In genomic region chr2:64454316-64455030, GRCh38 we compare ENCODE assay signal across 1 cellular context.
TF ChIP-seq lines count a peak whose summit lies in the region.

No MANE protein-coding gene starts in this region.

TF ChIP-seq in HepG2, 621 proteins besides CTCF, POLR2A, EP300 and RAD21 (continued from another document and continues in another):
- TF ChIP-seq ZFP36L2 (CRISPR knock-in tag; IDR thresholded peaks at IDR 0.05) (no peak), ZNF180 (CRISPR knock-in tag; IDR thresholded peaks at IDR 0.05; ENCODE audit: borderline replicate concordance, low read depth) (no peak), E2F5 (CRISPR knock-in tag; conservative IDR thresholded peaks at IDR 0.05) (no peak), TRIM24 (CRISPR knock-in tag; IDR thresholded peaks at IDR 0.05) (no peak), DR1 (CRISPR knock-in tag; IDR thresholded peaks at IDR 0.05) (no peak), HOXA7 (CRISPR knock-in tag; IDR thresholded peaks at IDR 0.05) (no peak), KAT2B (IDR thresholded peaks at IDR 0.05; ENCODE audit: borderline replicate concordance, low read depth, low read length) (no peak), ISL2 (CRISPR knock-in tag; IDR thresholded peaks at IDR 0.05) (peak; percentile 12; the same call in 1 of the 2 replicates), TGIF2 (CRISPR knock-in tag; IDR thresholded peaks at IDR 0.05) (no peak; the same call in 1 of the 2 replicates), TAF15 (IDR thresholded peaks at IDR 0.05; ENCODE audit: low read depth, low read length, poor library complexity, severe bottlenecking) (no peak), RBAK (CRISPR knock-in tag; IDR thresholded peaks at IDR 0.05) (no peak), ZFP37 (CRISPR knock-in tag; IDR thresholded peaks at IDR 0.05; ENCODE audit: borderline replicate concordance) (no peak), RXRA (CRISPR knock-in tag; IDR thresholded peaks at IDR 0.05) (no peak; the same call in 1 of the 2 replicates), ZBTB49 (CRISPR knock-in tag; IDR thresholded peaks at IDR 0.05; ENCODE audit: borderline replicate concordance) (no peak), ZNF740 (CRISPR knock-in tag; IDR thresholded peaks at IDR 0.05) (no peak), BRD4 (CRISPR knock-in tag; IDR thresholded peaks at IDR 0.05) (0 out of 2 replicates have a peak, but pooled peaks have one; percentile 17), ZNF782 (CRISPR knock-in tag; IDR thresholded peaks at IDR 0.05; ENCODE audit: borderline replicate concordance) (0 out of 2 replicates have a peak, but pooled peaks have one; percentile 29), SP5 (CRISPR knock-in tag; IDR thresholded peaks at IDR 0.05; ENCODE audit: borderline replicate concordance, low read depth) (no peak), NR2F1 (CRISPR knock-in tag; IDR thresholded peaks at IDR 0.05) (no peak), ASH2L (IDR thresholded peaks at IDR 0.05; ENCODE audit: insufficient read length, low read depth, low read length) (peak; percentile 70), MAF1 (CRISPR knock-in tag; IDR thresholded peaks at IDR 0.05; ENCODE audit: borderline replicate concordance) (no peak), SAP130 (CRISPR knock-in tag; IDR thresholded peaks at IDR 0.05; ENCODE audit: low read depth) (peak; percentile 48), RNF2 (conservative IDR thresholded peaks at IDR 0.05; ENCODE audit: low read depth) (no peak), CREB1 (IDR thresholded peaks at IDR 0.05) (no peak), CREB1 (CRISPR knock-in tag; IDR thresholded peaks at IDR 0.05) (no peak), PBX3 (CRISPR knock-in tag; IDR thresholded peaks at IDR 0.05; ENCODE audit: borderline replicate concordance) (no peak), ZMYM2 (CRISPR knock-in tag; IDR thresholded peaks at IDR 0.05) (no peak), CEBPG (CRISPR knock-in tag; IDR thresholded peaks at IDR 0.05) (no peak), FOXM1 (CRISPR knock-in tag; IDR thresholded peaks at IDR 0.05) (no peak), MTF1 (CRISPR knock-in tag; IDR thresholded peaks at IDR 0.05) (no peak)
- TF ChIP-seq, protein P1, sequence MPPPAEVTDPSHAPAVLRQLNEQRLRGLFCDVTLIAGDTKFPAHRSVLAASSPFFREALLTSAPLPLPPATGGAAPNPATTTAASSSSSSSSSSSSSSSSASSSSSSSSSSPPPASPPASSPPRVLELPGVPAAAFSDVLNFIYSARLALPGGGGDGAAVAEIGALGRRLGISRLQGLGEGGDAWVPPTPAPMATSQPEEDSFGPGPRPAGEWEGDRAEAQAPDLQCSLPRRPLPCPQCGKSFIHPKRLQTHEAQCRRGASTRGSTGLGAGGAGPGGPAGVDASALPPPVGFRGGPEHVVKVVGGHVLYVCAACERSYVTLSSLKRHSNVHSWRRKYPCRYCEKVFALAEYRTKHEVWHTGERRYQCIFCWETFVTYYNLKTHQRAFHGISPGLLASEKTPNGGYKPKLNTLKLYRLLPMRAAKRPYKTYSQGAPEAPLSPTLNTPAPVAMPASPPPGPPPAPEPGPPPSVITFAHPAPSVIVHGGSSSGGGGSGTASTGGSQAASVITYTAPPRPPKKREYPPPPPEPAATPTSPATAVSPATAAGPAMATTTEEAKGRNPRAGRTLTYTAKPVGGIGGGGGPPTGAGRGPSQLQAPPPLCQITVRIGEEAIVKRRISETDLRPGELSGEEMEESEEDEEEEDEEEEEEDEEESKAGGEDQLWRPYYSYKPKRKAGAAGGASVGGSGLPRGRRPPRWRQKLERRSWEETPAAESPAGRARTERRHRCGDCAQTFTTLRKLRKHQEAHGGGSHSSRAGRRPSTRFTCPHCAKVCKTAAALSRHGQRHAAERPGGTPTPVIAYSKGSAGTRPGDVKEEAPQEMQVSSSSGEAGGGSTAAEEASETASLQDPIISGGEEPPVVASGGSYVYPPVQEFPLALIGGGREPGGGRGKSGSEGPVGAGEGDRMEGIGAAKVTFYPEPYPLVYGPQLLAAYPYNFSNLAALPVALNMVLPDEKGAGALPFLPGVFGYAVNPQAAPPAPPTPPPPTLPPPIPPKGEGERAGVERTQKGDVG (CRISPR knock-in tag; IDR thresholded peaks at IDR 0.05; ENCODE audit: borderline replicate concordance) = no peak
- TF ChIP-seq, protein P2, sequence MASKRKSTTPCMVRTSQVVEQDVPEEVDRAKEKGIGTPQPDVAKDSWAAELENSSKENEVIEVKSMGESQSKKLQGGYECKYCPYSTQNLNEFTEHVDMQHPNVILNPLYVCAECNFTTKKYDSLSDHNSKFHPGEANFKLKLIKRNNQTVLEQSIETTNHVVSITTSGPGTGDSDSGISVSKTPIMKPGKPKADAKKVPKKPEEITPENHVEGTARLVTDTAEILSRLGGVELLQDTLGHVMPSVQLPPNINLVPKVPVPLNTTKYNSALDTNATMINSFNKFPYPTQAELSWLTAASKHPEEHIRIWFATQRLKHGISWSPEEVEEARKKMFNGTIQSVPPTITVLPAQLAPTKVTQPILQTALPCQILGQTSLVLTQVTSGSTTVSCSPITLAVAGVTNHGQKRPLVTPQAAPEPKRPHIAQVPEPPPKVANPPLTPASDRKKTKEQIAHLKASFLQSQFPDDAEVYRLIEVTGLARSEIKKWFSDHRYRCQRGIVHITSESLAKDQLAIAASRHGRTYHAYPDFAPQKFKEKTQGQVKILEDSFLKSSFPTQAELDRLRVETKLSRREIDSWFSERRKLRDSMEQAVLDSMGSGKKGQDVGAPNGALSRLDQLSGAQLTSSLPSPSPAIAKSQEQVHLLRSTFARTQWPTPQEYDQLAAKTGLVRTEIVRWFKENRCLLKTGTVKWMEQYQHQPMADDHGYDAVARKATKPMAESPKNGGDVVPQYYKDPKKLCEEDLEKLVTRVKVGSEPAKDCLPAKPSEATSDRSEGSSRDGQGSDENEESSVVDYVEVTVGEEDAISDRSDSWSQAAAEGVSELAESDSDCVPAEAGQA (IDR thresholded peaks at IDR 0.05; ENCODE audit: low read depth) = no peak
- TF ChIP-seq, protein P2 (CRISPR knock-in tag; IDR thresholded peaks at IDR 0.05; ENCODE audit: borderline replicate concordance) = no peak
- TF ChIP-seq, protein P3, sequence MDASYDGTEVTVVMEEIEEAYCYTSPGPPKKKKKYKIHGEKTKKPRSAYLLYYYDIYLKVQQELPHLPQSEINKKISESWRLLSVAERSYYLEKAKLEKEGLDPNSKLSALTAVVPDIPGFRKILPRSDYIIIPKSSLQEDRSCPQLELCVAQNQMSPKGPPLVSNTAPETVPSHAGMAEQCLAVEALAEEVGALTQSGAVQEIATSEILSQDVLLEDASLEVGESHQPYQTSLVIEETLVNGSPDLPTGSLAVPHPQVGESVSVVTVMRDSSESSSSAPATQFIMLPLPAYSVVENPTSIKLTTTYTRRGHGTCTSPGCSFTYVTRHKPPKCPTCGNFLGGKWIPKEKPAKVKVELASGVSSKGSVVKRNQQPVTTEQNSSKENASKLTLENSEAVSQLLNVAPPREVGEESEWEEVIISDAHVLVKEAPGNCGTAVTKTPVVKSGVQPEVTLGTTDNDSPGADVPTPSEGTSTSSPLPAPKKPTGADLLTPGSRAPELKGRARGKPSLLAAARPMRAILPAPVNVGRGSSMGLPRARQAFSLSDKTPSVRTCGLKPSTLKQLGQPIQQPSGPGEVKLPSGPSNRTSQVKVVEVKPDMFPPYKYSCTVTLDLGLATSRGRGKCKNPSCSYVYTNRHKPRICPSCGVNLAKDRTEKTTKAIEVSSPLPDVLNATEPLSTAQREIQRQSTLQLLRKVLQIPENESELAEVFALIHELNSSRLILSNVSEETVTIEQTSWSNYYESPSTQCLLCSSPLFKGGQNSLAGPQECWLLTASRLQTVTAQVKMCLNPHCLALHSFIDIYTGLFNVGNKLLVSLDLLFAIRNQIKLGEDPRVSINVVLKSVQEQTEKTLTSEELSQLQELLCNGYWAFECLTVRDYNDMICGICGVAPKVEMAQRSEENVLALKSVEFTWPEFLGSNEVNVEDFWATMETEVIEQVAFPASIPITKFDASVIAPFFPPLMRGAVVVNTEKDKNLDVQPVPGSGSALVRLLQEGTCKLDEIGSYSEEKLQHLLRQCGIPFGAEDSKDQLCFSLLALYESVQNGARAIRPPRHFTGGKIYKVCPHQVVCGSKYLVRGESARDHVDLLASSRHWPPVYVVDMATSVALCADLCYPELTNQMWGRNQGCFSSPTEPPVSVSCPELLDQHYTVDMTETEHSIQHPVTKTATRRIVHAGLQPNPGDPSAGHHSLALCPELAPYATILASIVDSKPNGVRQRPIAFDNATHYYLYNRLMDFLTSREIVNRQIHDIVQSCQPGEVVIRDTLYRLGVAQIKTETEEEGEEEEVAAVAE (CRISPR knock-in tag; IDR thresholded peaks at IDR 0.05; ENCODE audit: borderline replicate concordance) = no peak
- TF ChIP-seq, protein P4, sequence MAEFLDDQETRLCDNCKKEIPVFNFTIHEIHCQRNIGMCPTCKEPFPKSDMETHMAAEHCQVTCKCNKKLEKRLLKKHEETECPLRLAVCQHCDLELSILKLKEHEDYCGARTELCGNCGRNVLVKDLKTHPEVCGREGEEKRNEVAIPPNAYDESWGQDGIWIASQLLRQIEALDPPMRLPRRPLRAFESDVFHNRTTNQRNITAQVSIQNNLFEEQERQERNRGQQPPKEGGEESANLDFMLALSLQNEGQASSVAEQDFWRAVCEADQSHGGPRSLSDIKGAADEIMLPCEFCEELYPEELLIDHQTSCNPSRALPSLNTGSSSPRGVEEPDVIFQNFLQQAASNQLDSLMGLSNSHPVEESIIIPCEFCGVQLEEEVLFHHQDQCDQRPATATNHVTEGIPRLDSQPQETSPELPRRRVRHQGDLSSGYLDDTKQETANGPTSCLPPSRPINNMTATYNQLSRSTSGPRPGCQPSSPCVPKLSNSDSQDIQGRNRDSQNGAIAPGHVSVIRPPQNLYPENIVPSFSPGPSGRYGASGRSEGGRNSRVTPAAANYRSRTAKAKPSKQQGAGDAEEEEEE (CRISPR knock-in tag; IDR thresholded peaks at IDR 0.05; ENCODE audit: borderline replicate concordance) = no peak
- TF ChIP-seq, protein P5, sequence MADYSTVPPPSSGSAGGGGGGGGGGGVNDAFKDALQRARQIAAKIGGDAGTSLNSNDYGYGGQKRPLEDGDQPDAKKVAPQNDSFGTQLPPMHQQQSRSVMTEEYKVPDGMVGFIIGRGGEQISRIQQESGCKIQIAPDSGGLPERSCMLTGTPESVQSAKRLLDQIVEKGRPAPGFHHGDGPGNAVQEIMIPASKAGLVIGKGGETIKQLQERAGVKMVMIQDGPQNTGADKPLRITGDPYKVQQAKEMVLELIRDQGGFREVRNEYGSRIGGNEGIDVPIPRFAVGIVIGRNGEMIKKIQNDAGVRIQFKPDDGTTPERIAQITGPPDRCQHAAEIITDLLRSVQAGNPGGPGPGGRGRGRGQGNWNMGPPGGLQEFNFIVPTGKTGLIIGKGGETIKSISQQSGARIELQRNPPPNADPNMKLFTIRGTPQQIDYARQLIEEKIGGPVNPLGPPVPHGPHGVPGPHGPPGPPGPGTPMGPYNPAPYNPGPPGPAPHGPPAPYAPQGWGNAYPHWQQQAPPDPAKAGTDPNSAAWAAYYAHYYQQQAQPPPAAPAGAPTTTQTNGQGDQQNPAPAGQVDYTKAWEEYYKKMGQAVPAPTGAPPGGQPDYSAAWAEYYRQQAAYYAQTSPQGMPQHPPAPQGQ (CRISPR knock-in tag; IDR thresholded peaks at IDR 0.05; ENCODE audit: borderline replicate concordance) = no peak
- TF ChIP-seq, protein P6, sequence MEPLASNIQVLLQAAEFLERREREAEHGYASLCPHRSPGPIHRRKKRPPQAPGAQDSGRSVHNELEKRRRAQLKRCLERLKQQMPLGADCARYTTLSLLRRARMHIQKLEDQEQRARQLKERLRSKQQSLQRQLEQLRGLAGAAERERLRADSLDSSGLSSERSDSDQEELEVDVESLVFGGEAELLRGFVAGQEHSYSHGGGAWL (CRISPR knock-in tag; IDR thresholded peaks at IDR 0.05) = peak; percentile 70; the same call in 1 of the 2 replicates
